26 cellular contexts compared by ENCODE assay signal in genomic region chr2:128930101-128930500, GRCh38.
"Had no signal": no experiment of that assay in that cellular context is flagged by ENCODE, and none has a peak within 500 bp of the region (broad histone marks: within the 10 kb centered on the region; RNA-seq: fewer than 3 reads in every experiment).

No MANE protein-coding gene starts in this region.

- H3K9me3 ChIP-seq: colonic mucosa, gastrocnemius medialis, lower lobe of right lung had no signal

- H3K4me1 ChIP-seq: colonic mucosa, esophagus squamous epithelium, gastrocnemius medialis, heart right ventricle, left lung, lower lobe of right lung had no signal

- DNase-seq: colonic mucosa; cortex of kidney; effector CD8-positive, alpha-beta T cell; effector memory CD8-positive, alpha-beta T cell; endodermal cell; erythroblast; esophagus squamous epithelium; foreskin fibroblast; foreskin melanocyte; gastrocnemius medialis; glutamatergic neuron; head of caudate nucleus; heart right ventricle; hippocampal formation; left cardiac atrium; left lung; left ventricle myocardium superior; lower lobe of right lung; mesenchymal stem cell; mucosa of descending colon had no signal

- FAIRE-seq: islet of Langerhans, keratinocyte had no signal

- H3K27ac ChIP-seq: colonic mucosa, epithelial cell of prostate, esophagus squamous epithelium, gastrocnemius medialis, heart right ventricle, left lung, lower lobe of right lung had no signal

- H3K4me1 Mint-ChIP-seq: endodermal cell, mesothelial cell of epicardium had no signal

- H3K4me3 ChIP-seq: colonic mucosa, esophagus squamous epithelium, gastrocnemius medialis, heart right ventricle, left lung, lower lobe of right lung, mucosa of descending colon had no signal

- H3K4me3 Mint-ChIP-seq: dendritic cell treated with granulocyte-macrophage colony-stimulating factor and Interleukin-4, amounts not matched to agents 40 ng/mL and 50 ng/mL, for 4 days; effector memory CD8-positive, alpha-beta T cell; endodermal cell; mesothelial cell of epicardium had no signal

- H3K9me3 Mint-ChIP-seq: dendritic cell treated with granulocyte-macrophage colony-stimulating factor and Interleukin-4, amounts not matched to agents 40 ng/mL and 50 ng/mL, for 4 days; effector memory CD8-positive, alpha-beta T cell had no signal

- H3K36me3 ChIP-seq: colonic mucosa, esophagus squamous epithelium, gastrocnemius medialis, heart right ventricle, left lung, lower lobe of right lung had no signal

- H3K27me3 ChIP-seq: colonic mucosa, esophagus squamous epithelium, gastrocnemius medialis, heart right ventricle, left lung had no signal

- ATAC-seq: effector memory CD8-positive, alpha-beta T cell; esophagus mucosa; gastrocnemius medialis; heart right ventricle; left cardiac atrium; left lung; left ventricle myocardium superior; lower lobe of right lung; mucosa of descending colon had no signal

- H3K27ac Mint-ChIP-seq: dendritic cell treated with granulocyte-macrophage colony-stimulating factor and Interleukin-4, amounts not matched to agents 40 ng/mL and 50 ng/mL, for 4 days; effector memory CD8-positive, alpha-beta T cell; endodermal cell; mesothelial cell of epicardium had no signal

- H3K27me3 Mint-ChIP-seq: dendritic cell treated with granulocyte-macrophage colony-stimulating factor and Interleukin-4, amounts not matched to agents 40 ng/mL and 50 ng/mL, for 4 days; effector memory CD8-positive, alpha-beta T cell had no signal
